In the genomic region with DNA sequence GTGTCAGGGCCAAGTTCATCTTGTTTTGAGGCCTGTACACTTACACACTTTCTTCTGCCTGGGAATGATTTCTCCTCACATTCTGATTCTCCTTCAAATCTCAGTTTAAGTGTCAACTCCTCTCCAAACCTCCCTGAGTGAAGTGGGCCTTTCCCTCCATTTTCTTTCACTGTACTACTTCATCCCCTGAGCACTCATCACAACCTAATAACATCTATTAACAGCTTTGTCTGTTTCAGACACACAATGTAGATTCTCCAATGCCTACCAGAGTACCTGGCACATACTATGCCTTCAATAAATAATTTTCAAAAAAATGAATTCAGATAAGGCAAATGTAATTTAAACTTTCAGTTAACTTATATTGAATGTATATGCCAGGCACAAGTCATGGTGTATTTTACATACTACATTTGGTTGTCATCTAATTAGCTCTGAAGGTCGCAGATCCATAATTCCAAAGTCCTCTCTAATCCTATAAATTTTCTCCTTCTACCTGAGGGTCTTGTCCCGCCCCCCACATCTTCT, we compare ENCODE assay signal across 8 cellular contexts. TPM values are rescaled to one million over a fixed set of nuclear protein-coding genes. Genes with fewer than 3 reads are reported as not detected.
DNase-seq lines count a peak whose midpoint lies in the region; ATAC-seq and TF ChIP-seq lines count a peak whose summit lies in the region.

No MANE protein-coding gene starts in this region.

- peaks cover 0 to 3% (median 0%) of the 10 kb centered on the region in 7 donors for H3K9me3 Mint-ChIP-seq in CD14-positive monocyte

- H3K4me3 ChIP-seq in Peyer's patch (peak overlapping the region; percentile 75 to 94 (median 80)), fibroblast of pulmonary artery (replicated peaks; ENCODE audit: low read depth, low read length) (peak overlapping the region; percentile 88), sigmoid colon (peak overlapping the region; percentile 84 to 94 (median 92))

- peaks cover 25% of the 10 kb centered on the region for H3K4me1 Mint-ChIP-seq in CD14-positive monocyte

- H3K4me1 ChIP-seq in Peyer's patch (peaks cover 0 to 11% (median 1%) of the 10 kb centered on the region in 4 donors), sigmoid colon (peaks cover 0 to 25% (median 9%) of the 10 kb centered on the region in 4 donors)

- WGBS in sigmoid colon, 2 donors, result 0 to 2% methylated on average over 2 of the region's 2 CpGs

- ATAC-seq in GM21737 (IDR thresholded peaks at IDR 0.05; ENCODE audit: unreplicated experiment), result peak; percentile 1

- TF ChIP-seq POLR2A in Peyer's patch (IDR thresholded peaks at IDR 0.05) (no peak), sigmoid colon (IDR thresholded peaks at IDR 0.05) (no peak)

- intact Hi-C loops in CD14-positive monocyte (cut with micrococcal nuclease) (no loop called here), sigmoid colon (cut with DNase I) (no loop called here)

- peak overlapping the region in 6 of 7 donors; percentile 0 to 94 (median 86) for H3K27ac Mint-ChIP-seq in CD14-positive monocyte

- no peak for DNase-seq in CD14-positive monocyte (ENCODE audit: low spot score)
- no peak for DNase-seq in Peyer's patch
- no peak for DNase-seq in fibroblast of pulmonary artery (ENCODE audit: low read depth)
- no peak for DNase-seq in sigmoid colon
- no peak for DNase-seq in 8988T
- no peak for DNase-seq in NCI-H187 (lab: John Stamatoyannopoulos, UW)
- no peak for DNase-seq in UCSD-AML1 (lab: John Stamatoyannopoulos, UW; ENCODE audit: unreplicated experiment)

- H3K27me3 ChIP-seq in Peyer's patch, result no peaks in the 10 kb centered on the region
- no peaks in the 10 kb centered on the region for H3K27me3 ChIP-seq in sigmoid colon

- TF ChIP-seq CTCF in CD14-positive monocyte (IDR thresholded peaks at IDR 0.05), result no peak
- no peak for TF ChIP-seq CTCF in Peyer's patch (IDR thresholded peaks at IDR 0.05)
- no peak for TF ChIP-seq CTCF in fibroblast of pulmonary artery (IDR thresholded peaks at IDR 0.05; ENCODE audit: low read length, missing control alignments)
- no peak for TF ChIP-seq CTCF in sigmoid colon (IDR thresholded peaks at IDR 0.05)

- H3K36me3 ChIP-seq in Peyer's patch, result no peaks in the 10 kb centered on the region
- H3K36me3 ChIP-seq in sigmoid colon, result peaks cover 0 to 8% (median 0%) of the 10 kb centered on the region in 4 donors

- H3K4me3 Mint-ChIP-seq in CD14-positive monocyte, result peak overlapping the region; percentile 95 to 97

- H3K27me3 Mint-ChIP-seq in CD14-positive monocyte (ENCODE audit: low read depth in 3 of 3), result peaks cover under 1 to 6% (median 1%) of the 10 kb centered on the region in 3 donors

- no peaks in the 10 kb centered on the region for H3K9me3 ChIP-seq in Peyer's patch
- H3K9me3 ChIP-seq in sigmoid colon, result no peaks in the 10 kb centered on the region

- H3K27ac ChIP-seq in Peyer's patch (peak overlapping the region; percentile 57 to 80 (median 68)), sigmoid colon (peak overlapping the region; percentile 75 to 77 (median 76))

- no peak for TF ChIP-seq EP300 in sigmoid colon (IDR thresholded peaks at IDR 0.05)

- H3K36me3 Mint-ChIP-seq in CD14-positive monocyte, result peaks cover under 1 to 8% of the 10 kb centered on the region in 2 donors

RNA-seq across cellular contexts. Expression of gene COG6, which starts 0.4 kb away (rescaled TPM):
- 10 to 100 TPM in 1 of 2 donors, 1 to 10 TPM in 1; 8.4 to 11.0 TPM for polyA plus RNA-seq in CD14-positive monocyte
- 10 to 100 TPM; 11.1 to 61.9 (median 21.5) TPM for total RNA-seq in Peyer's patch
- 10 to 100 TPM; 18.6 to 22.5 (median 19.3) TPM for total RNA-seq in sigmoid colon
- 10 to 100 TPM in 2 of 3 donors, 1 to 10 TPM in 1; 8.6 to 13.6 (median 12.0) TPM for polyA plus RNA-seq in sigmoid colon

RNA-seq across cellular contexts. Expression of gene LHFPL6, which starts 52.1 kb away (rescaled TPM):
- polyA plus RNA-seq in CD14-positive monocyte (under 1 TPM; 0.14 to 0.46 TPM), sigmoid colon (10 to 100 TPM in 2 of 3 donors, 1 to 10 TPM in 1; 2.5 to 16.8 (median 11.6) TPM)
- total RNA-seq in Peyer's patch (10 to 100 TPM in 1 of 4 donors, 1 to 10 TPM in 3; 1.8 to 14.2 (median 9.0) TPM), sigmoid colon (10 to 100 TPM; 41.7 to 69.2 (median 55.2) TPM)
